In the genomic region with DNA sequence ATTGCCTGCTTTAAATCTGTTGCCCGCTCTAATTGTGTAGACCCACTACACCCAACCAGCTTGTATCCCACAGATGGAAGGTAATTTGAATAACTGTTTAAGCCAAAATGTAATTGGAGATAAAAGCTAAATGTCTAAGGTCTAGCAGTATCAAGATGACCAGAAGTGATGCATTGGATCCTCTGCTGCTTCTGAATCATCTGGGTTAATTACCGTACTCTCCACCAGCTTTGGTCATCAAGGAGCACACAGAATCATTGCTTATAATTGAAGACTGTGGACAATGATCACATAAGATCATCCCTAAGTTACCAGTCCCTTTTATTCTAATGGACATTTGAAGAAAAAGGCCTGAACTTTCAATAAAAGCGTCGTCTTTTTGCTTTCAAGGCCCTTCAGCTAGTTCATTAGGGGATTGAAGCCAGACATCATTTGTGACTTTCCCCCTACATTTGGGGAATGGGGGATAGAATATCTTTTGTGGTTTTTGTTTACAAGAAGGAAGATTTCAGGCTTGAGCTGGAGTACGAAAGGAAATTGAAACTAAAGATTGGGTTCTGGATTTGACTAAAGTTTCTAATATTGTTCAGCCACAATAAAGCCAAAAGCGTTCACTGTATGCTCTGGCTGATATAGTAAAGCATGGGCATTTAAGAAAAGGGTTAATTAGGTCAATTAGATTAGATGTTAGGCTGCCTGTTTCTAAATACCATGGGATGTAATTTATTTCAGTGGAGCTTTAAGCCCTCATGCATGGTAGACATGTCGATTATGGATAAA, we compare ENCODE assay signal across 16 cellular contexts.
DNase-seq lines count a peak whose midpoint lies in the region; ATAC-seq lines count a peak whose summit lies in the region.
"Had no signal": no experiment of that assay in that cellular context is flagged by ENCODE, and none has a peak within 500 bp of the region (broad histone marks: within the 10 kb centered on the region; RNA-seq: fewer than 3 reads in every experiment).

No MANE protein-coding gene starts in this region.

- 76 to 81% methylated on average over 7 of the region's 7 CpGs for WGBS in aorta, 2 donors

- intact Hi-C loops in aorta (cut with DNase I): no loop called here

- H3K9me3 ChIP-seq in T-helper 17 cell (ENCODE audit: control insufficient read depth, low read length, poor library complexity, severe bottlenecking) (no peaks in the 10 kb centered on the region), aorta (ENCODE audit: control insufficient read depth, low read length) (no peaks in the 10 kb centered on the region)
- H3K9me3 ChIP-seq: ascending aorta, heart left ventricle, prostate gland had no signal

- H3K4me3 ChIP-seq in ACC112 (ENCODE audit: low read depth, low read length): peak overlapping the region; percentile 17; the same call in 1 of the 2 replicates
- no peak overlapping the region for H3K4me3 ChIP-seq in aorta (ENCODE audit: low read length in 2 of 2)
- H3K4me3 ChIP-seq: ascending aorta, heart left ventricle, prostate gland had no signal

- peaks cover 2% of the 10 kb centered on the region for H3K36me3 Mint-ChIP-seq in T-helper 17 cell (ENCODE audit: low read depth)

- H3K27me3 ChIP-seq in ACC112 (ENCODE audit: insufficient read depth, low read length) (no peaks in the 10 kb centered on the region), aorta (ENCODE audit: control insufficient read depth in 1 of 2, insufficient read depth in 2 of 2, low read length in 1 of 2) (no peaks in the 10 kb centered on the region)
- H3K27me3 ChIP-seq: ascending aorta, heart left ventricle had no signal

- no peaks in the 10 kb centered on the region for H3K27me3 Mint-ChIP-seq in T-helper 17 cell

- H3K4me1 ChIP-seq in ACC112 (ENCODE audit: control insufficient read depth, insufficient read depth, low read length, unreplicated experiment) (peaks cover 33% of the 10 kb centered on the region), aorta (ENCODE audit: control insufficient read depth in 1 of 2, insufficient read depth in 2 of 2, low read length in 2 of 2) (peaks cover 0 to 2% of the 10 kb centered on the region in 2 donors)
- H3K4me1 ChIP-seq: ascending aorta, prostate gland had no signal

- no peaks in the 10 kb centered on the region for H3K36me3 ChIP-seq in ACC112 (ENCODE audit: insufficient read depth, low read length)
- H3K36me3 ChIP-seq in aorta (ENCODE audit: control insufficient read depth in 1 of 2, insufficient read depth in 2 of 2, low read length in 1 of 2): no peaks in the 10 kb centered on the region
- H3K36me3 ChIP-seq: ascending aorta, heart left ventricle, prostate gland had no signal

- H2AFZ ChIP-seq in ACC112 (ENCODE audit: low read length, unreplicated experiment): no peak overlapping the region

- ATAC-seq in GM18499 (IDR thresholded peaks at IDR 0.05; ENCODE audit: insufficient read depth, unreplicated experiment) (peak; percentile 38), HG02642 (IDR thresholded peaks at IDR 0.05; ENCODE audit: poor library complexity, unreplicated experiment) (peak; percentile 36), T-helper 17 cell (no peak), aorta (ENCODE audit: low FRiP score) (no peak)
- ATAC-seq: heart left ventricle had no signal

- peaks cover 68% of the 10 kb centered on the region for H3K4me1 Mint-ChIP-seq in T-helper 17 cell

- DNase-seq in T-helper 17 cell: no peak
- DNase-seq in NCI-H510A treated with DMSO at 0.1 percent for 48 hours (lab: John Stamatoyannopoulos, UW): no peak
- no peak for DNase-seq in activated naive CD4-positive, alpha-beta T cell treated with anti-CD3 and anti-CD28 coated beads, Interleukin-2, amount 50 U/mL, for 16 hours
- no peak for DNase-seq in H4 (ENCODE audit: low spot score)
- DNase-seq in aorta: no peak
- DNase-seq: H7; heart left ventricle; MV-4-11; NCI-H524; stimulated activated CD4-positive, alpha-beta T cell treated with anti-CD3 and anti-CD28 coated beads, Interleukin-2, amount 100 ng/mL, for 48 hours; SW 1271 had no signal

- H3K4me3 Mint-ChIP-seq in T-helper 17 cell: peak overlapping the region; percentile 9

- peaks cover 10% of the 10 kb centered on the region for H3K79me2 ChIP-seq in ACC112 (ENCODE audit: control insufficient read depth, insufficient read depth, low read length, unreplicated experiment)

- no peak overlapping the region for H3K27ac ChIP-seq in ACC112 (ENCODE audit: low read depth, low read length)
- no peak overlapping the region for H3K27ac ChIP-seq in aorta (ENCODE audit: low read depth in 1 of 2, low read length in 2 of 2)
- H3K27ac ChIP-seq: ascending aorta, prostate gland had no signal

- peak overlapping the region; percentile 60 for H3K27ac Mint-ChIP-seq in T-helper 17 cell

Comparison
In these comparisons a context has a peak if more than half of its experiments do, and no peak if none do; other contexts are left out.
1. ATAC-seq: peak in GM18499 (single experiment) and HG02642 (single experiment); none in T-helper 17 cell (single experiment) and aorta (single experiment).